20 cellular contexts compared by ENCODE assay signal in genomic region chr5:167448376-167448775, GRCh38.
A peak's percentile ranks its signal among the peaks of the same experiment; 100 is the strongest.
DNase-seq lines count a peak whose midpoint lies in the region; ATAC-seq, FAIRE-seq and TF ChIP-seq lines count a peak whose summit lies in the region.
"Had no signal": no experiment of that assay in that cellular context is flagged by ENCODE, and none has a peak within 500 bp of the region (broad histone marks: within the 10 kb centered on the region; RNA-seq: fewer than 3 reads in every experiment).

No MANE protein-coding gene starts in this region.

- 0% methylated on average over 7 of the region's 7 CpGs for WGBS in K562 (ENCODE audit: insufficient coverage, low coverage, missing lambda C conversion rate)

- no peak overlapping the region for H3K4me2 ChIP-seq in K562 (ENCODE audit: insufficient read depth, low read length)
- H3K4me2 ChIP-seq: BLaER1 had no signal

- intact Hi-C loops in K562 (cut with micrococcal nuclease): no loop called here

- no peaks in the 10 kb centered on the region for H3K36me3 ChIP-seq in K562 (ENCODE audit: control insufficient read depth, insufficient read depth, low read length)
- H3K36me3 ChIP-seq: BLaER1, HAP-1 had no signal

- TF ChIP-seq CTCF in C4-2B (conservative IDR thresholded peaks at IDR 0.05): no peak
- no peak for TF ChIP-seq CTCF in LNCaP clone FGC (IDR thresholded peaks at IDR 0.05; ENCODE audit: control insufficient read depth, extremely low read depth, insufficient read depth)
- no peak for TF ChIP-seq CTCF in K562 (IDR thresholded peaks at IDR 0.05 in 2 of 3, conservative IDR thresholded peaks at IDR 0.05 in 1 of 3; ENCODE audit: insufficient read depth in 2 of 3, low read depth in 1 of 3, low read length in 3 of 3)

- TF ChIP-seq EP300 in K562 (IDR thresholded peaks at IDR 0.05; ENCODE audit: low read length): no peak

- POLR2A ChIA-PET in K562 (lab: Yijun Ruan, JAX): no interaction called here
- POLR2A ChIA-PET in activated CD4-positive, alpha-beta memory T cell treated with anti-CD3 and anti-CD28 coated beads, Interleukin-2, amount 10 ng/mL, durations not matched to agents 7 days and 5 days (lab: Charles Lee): no interaction called here

- no peaks in the 10 kb centered on the region for H3K4me1 Mint-ChIP-seq in activated CD4-positive, alpha-beta memory T cell treated with anti-CD3 and anti-CD28 coated beads, Interleukin-2, amount 10 ng/mL, durations not matched to agents 7 days and 5 days
- H3K4me1 Mint-ChIP-seq: B cell; CD14-positive monocyte; CD4-positive, alpha-beta memory T cell had no signal

- no peak overlapping the region for H3K9ac ChIP-seq in K562 (ENCODE audit: insufficient read depth in 1 of 2, low read depth in 2 of 2, low read length in 2 of 2)
- H3K9ac ChIP-seq: BLaER1 had no signal

- no peak overlapping the region for H3K4me3 Mint-ChIP-seq in activated CD4-positive, alpha-beta memory T cell treated with anti-CD3 and anti-CD28 coated beads, Interleukin-2, amount 10 ng/mL, durations not matched to agents 7 days and 5 days
- H3K4me3 Mint-ChIP-seq: B cell; CD14-positive monocyte; CD4-positive, alpha-beta memory T cell; HFFc6 had no signal

- FAIRE-seq in K562 (lab: Jason Lieb, UNC): no peak
- FAIRE-seq: G401.6, GM12892, H54 had no signal

- H3K4me1 ChIP-seq in K562 (replicated peaks in 1 of 2; ENCODE audit: control insufficient read depth in 2 of 2, insufficient read depth in 2 of 2, low read length in 2 of 2): no peaks in the 10 kb centered on the region

- TF ChIP-seq POLR2A in K562 (conservative IDR thresholded peaks at IDR 0.05): no peak

- H3K27me3 ChIP-seq in K562 (ENCODE audit: control insufficient read depth in 2 of 2, insufficient read depth in 2 of 2, low read length in 2 of 2): no peaks in the 10 kb centered on the region
- H3K27me3 ChIP-seq: BLaER1 had no signal

- CTCF ChIA-PET in K562 (lab: Yijun Ruan, JAX; ENCODE audit: low intra/inter-chr PET ratio): no interaction called here
- CTCF ChIA-PET in activated CD4-positive, alpha-beta memory T cell treated with anti-CD3 and anti-CD28 coated beads, Interleukin-2, amount 10 ng/mL, durations not matched to agents 7 days and 5 days (lab: Charles Lee): no interaction called here

- no peak for ATAC-seq in K562

- H3K9me3 Mint-ChIP-seq in activated CD4-positive, alpha-beta memory T cell treated with anti-CD3 and anti-CD28 coated beads, Interleukin-2, amount 10 ng/mL, durations not matched to agents 7 days and 5 days: peaks cover 5% of the 10 kb centered on the region
- H3K9me3 Mint-ChIP-seq: HFFc6 had no signal

- H3K27me3 Mint-ChIP-seq in activated CD4-positive, alpha-beta memory T cell treated with anti-CD3 and anti-CD28 coated beads, Interleukin-2, amount 10 ng/mL, durations not matched to agents 7 days and 5 days: no peaks in the 10 kb centered on the region
- H3K27me3 Mint-ChIP-seq: B cell; CD4-positive, alpha-beta memory T cell had no signal

- BruUV-seq in K562 (replicated peaks; lab: Mats Ljungman, UMichigan): no TSS peak

- no peaks in the 10 kb centered on the region for H3K9me1 ChIP-seq in K562 (ENCODE audit: control insufficient read depth, insufficient read depth, low read length)

- in situ Hi-C loops in K562 (cut with MboI): no loop called here

- TF ChIP-seq RAD21 in K562 (CRISPR knock-in tag; conservative IDR thresholded peaks at IDR 0.05 in 1 of 2, IDR thresholded peaks at IDR 0.05 in 1 of 2): no peak

- H3K4me3 ChIP-seq in LNCaP clone FGC (ENCODE audit: low read depth, low read length): peak overlapping the region; percentile 2; the same call in 1 of the 2 replicates
- H3K4me3 ChIP-seq in K562: no peak overlapping the region
- H3K4me3 ChIP-seq: BLaER1, HAP-1 had no signal

- H3K27ac ChIP-seq in C4-2B (peak overlapping the region; percentile 36; the same call in 1 of the 2 replicates), K562 (ENCODE audit: extremely low read depth, low read depth, low read length) (no peak overlapping the region)
- H3K27ac ChIP-seq: BLaER1 had no signal

- no peaks in the 10 kb centered on the region for H4K20me1 ChIP-seq in K562 (replicated peaks; ENCODE audit: control insufficient read depth, insufficient read depth, low read length)
- H4K20me1 ChIP-seq: BLaER1 had no signal

- no peaks in the 10 kb centered on the region for H3K9me3 ChIP-seq in K562 (replicated peaks; ENCODE audit: control insufficient read depth, insufficient read depth, low read depth, low read length)
- H3K9me3 ChIP-seq: HAP-1 had no signal

- DNase-seq in LNCaP clone FGC (ENCODE audit: low read depth) (peak; percentile 82), K562 (ENCODE audit: extremely low read depth in 1 of 4, low spot score in 3 of 4) (no peak), NCI-H1694 treated with DMSO at 0.1 percent for 48 hours (lab: John Stamatoyannopoulos, UW) (no peak), cerebellar cortex (ENCODE audit: low spot score) (no peak)
- no peak for DNase-seq in activated CD4-positive, alpha-beta memory T cell treated with anti-CD3 and anti-CD28 coated beads, Interleukin-2, amount 10 ng/mL, durations not matched to agents 7 days and 5 days
- DNase-seq: Calu3; CD4-positive, alpha-beta memory T cell; COR-L47; DMS53; DND-41; GOT3; HFFc6 had no signal

- no peak overlapping the region for H2AFZ ChIP-seq in K562 (ENCODE audit: low read depth, low read length)

- H3K27ac Mint-ChIP-seq in activated CD4-positive, alpha-beta memory T cell treated with anti-CD3 and anti-CD28 coated beads, Interleukin-2, amount 10 ng/mL, durations not matched to agents 7 days and 5 days: no peak overlapping the region
- H3K27ac Mint-ChIP-seq: B cell; CD14-positive monocyte; CD4-positive, alpha-beta memory T cell; HFFc6 had no signal

- no peaks in the 10 kb centered on the region for H3K79me2 ChIP-seq in K562 (ENCODE audit: control insufficient read depth, insufficient read depth, low read length)

- H3K36me3 Mint-ChIP-seq in activated CD4-positive, alpha-beta memory T cell treated with anti-CD3 and anti-CD28 coated beads, Interleukin-2, amount 10 ng/mL, durations not matched to agents 7 days and 5 days (ENCODE audit: low read depth): no peaks in the 10 kb centered on the region
- H3K36me3 Mint-ChIP-seq: CD14-positive monocyte; CD4-positive, alpha-beta memory T cell had no signal

TF ChIP-seq in K562, 482 proteins besides CTCF, POLR2A, EP300 and RAD21:
- TF ChIP-seq ZNF217 (CRISPR knock-in tag; IDR thresholded peaks at IDR 0.05): no peak
- TF ChIP-seq ZNF316 (IDR thresholded peaks at IDR 0.05): 0 out of 2 replicates have a peak, but pooled peaks have one; percentile 8
- TF ChIP-seq ZC3H4 (CRISPR knock-in tag; IDR thresholded peaks at IDR 0.05; ENCODE audit: borderline replicate concordance): no peak
- TF ChIP-seq SREBF2 (CRISPR knock-in tag; IDR thresholded peaks at IDR 0.05): no peak
- TF ChIP-seq ZNF77 (CRISPR knock-in tag; IDR thresholded peaks at IDR 0.05): no peak
- no peak for TF ChIP-seq SMAD3 (CRISPR knock-in tag; conservative IDR thresholded peaks at IDR 0.05)
TF ChIP-seq in K562: peak in this region for 1.
